ENCODE assay signal across 9 cellular contexts in the genomic region with DNA sequence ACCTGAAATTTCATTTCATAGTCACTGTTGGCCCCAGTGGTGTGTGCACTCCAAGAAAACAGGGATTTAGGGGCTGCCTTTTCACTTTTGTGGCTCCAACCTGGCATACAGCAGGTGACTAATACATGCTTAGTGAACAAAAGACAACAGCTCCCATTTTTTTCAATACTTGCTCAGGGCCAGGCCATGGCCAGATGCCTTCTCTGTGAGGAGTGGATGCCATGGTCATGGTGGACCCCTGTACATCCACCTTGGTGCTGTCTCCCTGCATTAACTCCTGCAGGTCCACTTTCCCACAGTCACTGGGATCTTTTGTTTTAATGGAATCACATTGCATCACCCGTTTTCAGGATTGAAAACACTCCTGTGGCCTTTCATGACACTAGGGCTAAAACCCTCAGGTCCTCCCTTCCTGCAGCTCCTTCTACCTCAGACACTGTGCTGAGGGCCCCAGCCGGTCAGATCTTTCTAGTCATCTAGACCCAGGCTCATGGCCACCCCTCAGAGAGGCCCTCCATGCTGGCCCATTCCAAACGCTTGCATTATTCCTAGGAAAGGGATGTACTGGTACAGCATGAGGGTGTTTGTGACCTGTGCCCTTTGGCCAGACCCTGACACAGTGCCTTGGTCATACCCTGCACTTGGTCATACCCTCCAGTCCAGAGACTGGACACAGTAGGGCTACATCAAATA. TPM values are rescaled to one million over a fixed set of nuclear protein-coding genes. Genes with fewer than 3 reads are reported as not detected.
DNase-seq lines count a peak whose midpoint lies in the region; ATAC-seq and TF ChIP-seq lines count a peak whose summit lies in the region.
"Had no signal": no experiment of that assay in that cellular context is flagged by ENCODE, and none has a peak within 500 bp of the region (broad histone marks: within the 10 kb centered on the region; RNA-seq: fewer than 3 reads in every experiment).

No MANE protein-coding gene starts in this region.

- H3K4me2 ChIP-seq in H9 (ENCODE audit: insufficient read depth, insufficient read length, low read length): peak overlapping the region; percentile 90

- ATAC-seq in GM19395 (IDR thresholded peaks at IDR 0.05; ENCODE audit: unreplicated experiment) (no peak), HG02642 (IDR thresholded peaks at IDR 0.05; ENCODE audit: poor library complexity, unreplicated experiment) (no peak), HG03432 (IDR thresholded peaks at IDR 0.05; ENCODE audit: unreplicated experiment) (no peak)

- no CpG with 5 or more reads among the region's 3 CpGs for WGBS in H9 (ENCODE audit: extremely low coverage, insufficient read length, low lambda C conversion rate)

- no peak overlapping the region for H4K8ac ChIP-seq in H9 (replicated peaks; ENCODE audit: insufficient read length, low read depth, low read length)

- H3T11ph ChIP-seq in H9 (ENCODE audit: low read length): no peak overlapping the region

- H3K4me3 ChIP-seq in WERI-Rb-1 (ENCODE audit: low read depth, low read length): peak overlapping the region; percentile 88
- H3K4me3 ChIP-seq in skeletal muscle tissue (ENCODE audit: low read length in 3 of 3): peak overlapping the region; percentile 90 to 93 (median 92)

- H3K9me3 Mint-ChIP-seq in H9 (no peaks in the 10 kb centered on the region), glutamatergic neuron (ENCODE audit: unreplicated experiment) (peaks cover 7% of the 10 kb centered on the region)

- H2BK15ac ChIP-seq in H9 (ENCODE audit: low read depth, low read length): no peak overlapping the region

- H3K27me3 ChIP-seq in H9 (ENCODE audit: insufficient read depth, low read length) (no peaks in the 10 kb centered on the region), WERI-Rb-1 (ENCODE audit: insufficient read depth, low read depth, severe bottlenecking) (no peaks in the 10 kb centered on the region), skeletal muscle tissue (ENCODE audit: control insufficient read depth in 3 of 3, insufficient read depth in 3 of 3, low read length in 3 of 3) (no peaks in the 10 kb centered on the region)

- H3K14ac ChIP-seq in H9 (ENCODE audit: insufficient read depth, low read length): no peak overlapping the region

- no peak overlapping the region for H2BK20ac ChIP-seq in H9 (ENCODE audit: low read depth, low read length, poor library complexity, severe bottlenecking)

- no peaks in the 10 kb centered on the region for H4K20me1 ChIP-seq in H9 (ENCODE audit: control insufficient read depth, insufficient read depth, insufficient read length)

- no peaks in the 10 kb centered on the region for H3K27me3 Mint-ChIP-seq in H9 (ENCODE audit: low read depth)
- peaks cover 4% of the 10 kb centered on the region for H3K27me3 Mint-ChIP-seq in glutamatergic neuron (ENCODE audit: unreplicated experiment)

- H3K9me3 ChIP-seq in H9 (ENCODE audit: control insufficient read depth, low read depth, low read length) (no peaks in the 10 kb centered on the region), WERI-Rb-1 (ENCODE audit: severe bottlenecking) (no peaks in the 10 kb centered on the region), skeletal muscle tissue (ENCODE audit: control insufficient read depth in 3 of 3, low read length in 3 of 3) (no peaks in the 10 kb centered on the region)

- H3K9ac ChIP-seq in H9 (ENCODE audit: extremely low read depth, insufficient read length, low read length): peak overlapping the region; percentile 86
- peak overlapping the region; percentile 87 to 92 (median 92) for H3K9ac ChIP-seq in skeletal muscle tissue (ENCODE audit: low read depth in 1 of 3, low read length in 3 of 3)

- no peak overlapping the region for H4K91ac ChIP-seq in H9 (ENCODE audit: insufficient read length, low read depth, low read length)

- no peak overlapping the region for H2AFZ ChIP-seq in H9 (ENCODE audit: low read length)

- H3K36me3 Mint-ChIP-seq in H9 (ENCODE audit: insufficient read depth in 1 of 3, low read depth in 3 of 3) (peaks cover 23 to 65% (median 47%) of the 10 kb centered on the region in 3 experiments; a peak in 6 of 7 replicates), glutamatergic neuron (ENCODE audit: unreplicated experiment) (no peaks in the 10 kb centered on the region)

- H3K4me1 ChIP-seq in H9 (ENCODE audit: insufficient read depth, low read length) (peaks cover 6% of the 10 kb centered on the region; the same call in 1 of the 2 replicates), skeletal muscle tissue (ENCODE audit: control insufficient read depth in 3 of 3, insufficient read depth in 3 of 3, low read length in 3 of 3) (peaks cover 21 to 31% (median 23%) of the 10 kb centered on the region in 3 donors)

- TF ChIP-seq CTCF in H9 (conservative IDR thresholded peaks at IDR 0.05) (no peak), WERI-Rb-1 (IDR thresholded peaks at IDR 0.05; ENCODE audit: low read depth, low read length) (no peak), glutamatergic neuron (IDR thresholded peaks at IDR 0.05; ENCODE audit: partially characterized antibody, unreplicated experiment) (no peak)

- peaks cover 5% of the 10 kb centered on the region; the same call in 1 of the 2 replicates for H3K79me2 ChIP-seq in H9 (ENCODE audit: insufficient read depth, low read length)

- H3K79me1 ChIP-seq in H9 (ENCODE audit: insufficient read depth, low read depth, low read length, poor library complexity, severe bottlenecking): no peaks in the 10 kb centered on the region

- H2AK5ac ChIP-seq in H9 (ENCODE audit: insufficient read length, low read length): no peak overlapping the region

- H3K36me3 ChIP-seq in WERI-Rb-1 (peaks cover 6% of the 10 kb centered on the region; the same call in 1 of the 2 replicates), skeletal muscle tissue (ENCODE audit: control insufficient read depth in 3 of 3, insufficient read depth in 3 of 3, low read length in 3 of 3) (peaks cover 7 to 19% (median 16%) of the 10 kb centered on the region in 3 donors)

- H3K27ac Mint-ChIP-seq in H9: peak overlapping the region in 1 of 3 experiments; percentile 96; a peak in 2 of 7 replicates
- H3K27ac Mint-ChIP-seq in glutamatergic neuron (ENCODE audit: unreplicated experiment): peak overlapping the region; percentile 57

- H2BK12ac ChIP-seq in H9 (ENCODE audit: insufficient read length, low read depth, low read length): no peak overlapping the region

- peaks cover 13% of the 10 kb centered on the region for H3K23me2 ChIP-seq in H9 (ENCODE audit: insufficient read length, low read depth, low read length, poor library complexity, severe bottlenecking)

- no peak overlapping the region for H3K18ac ChIP-seq in H9 (ENCODE audit: insufficient read length, low read depth, low read length)

- no peak overlapping the region for H3K4ac ChIP-seq in H9 (ENCODE audit: low read depth, low read length)

- DNase-seq in H9 (no peak), WERI-Rb-1 (no peak), glutamatergic neuron (no peak), mucosa of gallbladder (ENCODE audit: low spot score) (no peak)

- H3K27ac ChIP-seq in H9 (ENCODE audit: insufficient read length, low read depth, low read length) (no peak overlapping the region), WERI-Rb-1 (no peak overlapping the region), skeletal muscle tissue (ENCODE audit: low read depth, low read length) (no peak overlapping the region)

- peak overlapping the region; percentile 95 to 97 for H3K4me3 Mint-ChIP-seq in H9
- H3K4me3 Mint-ChIP-seq in glutamatergic neuron (ENCODE audit: unreplicated experiment): peak overlapping the region; percentile 92

- no peak overlapping the region for H3K56ac ChIP-seq in H9 (ENCODE audit: insufficient read length, low read depth, low read length)

- H2BK5ac ChIP-seq in H9 (ENCODE audit: insufficient read length, low read length): no peak overlapping the region

- no peak overlapping the region for H3K23ac ChIP-seq in H9 (ENCODE audit: insufficient read length, low read depth, low read length)

- no peak overlapping the region for H4K5ac ChIP-seq in H9 (ENCODE audit: insufficient read length, low read depth, low read length)

- peaks cover 34 to 38% of the 10 kb centered on the region in 2 experiments for H3K4me1 Mint-ChIP-seq in H9
- peaks cover 3% of the 10 kb centered on the region for H3K4me1 Mint-ChIP-seq in glutamatergic neuron (ENCODE audit: low read depth, unreplicated experiment)

- H2BK120ac ChIP-seq in H9 (ENCODE audit: low read depth, low read length, poor library complexity, severe bottlenecking): no peak overlapping the region

RNA-seq across cellular contexts. Expression of gene TMEM147, which starts 1.2 kb away (rescaled TPM):
- 125 and 128 TPM in 2 replicates for total RNA-seq in H9 (2021)
- 67.2 TPM for total RNA-seq in glutamatergic neuron (ENCODE audit: unreplicated experiment)
- total RNA-seq in skeletal muscle tissue: 55.3 TPM
- total RNA-seq in mucosa of gallbladder: 87.6 TPM

RNA-seq across cellular contexts. Expression of gene GAPDHS, which starts 11.0 kb away (rescaled TPM):
- total RNA-seq in H9 (2021) (not detected in 2 replicates), glutamatergic neuron (ENCODE audit: unreplicated experiment) (not detected), skeletal muscle tissue (not detected), mucosa of gallbladder (not detected)
- total RNA-seq: subcutaneous adipose tissue had no signal

RNA-seq across cellular contexts. Expression of gene SBSN, which starts 16.1 kb away (rescaled TPM):
- total RNA-seq in H9 (2021) (0.15 and 0.24 TPM in 2 replicates), glutamatergic neuron (ENCODE audit: unreplicated experiment) (0.29 TPM), skeletal muscle tissue (not detected), mucosa of gallbladder (not detected)
- total RNA-seq: subcutaneous adipose tissue had no signal

RNA-seq across cellular contexts. Expression of gene ATP4A, which starts 19.2 kb away (rescaled TPM):
- total RNA-seq in H9 (2021): 0.24 and 0.88 TPM in 2 replicates
- total RNA-seq in glutamatergic neuron (ENCODE audit: unreplicated experiment): 0.32 TPM
- total RNA-seq in skeletal muscle tissue: not detected
- not detected for total RNA-seq in mucosa of gallbladder
- total RNA-seq: subcutaneous adipose tissue had no signal

RNA-seq across cellular contexts. Expression of gene DMKN, which starts 30.8 kb away (rescaled TPM):
- total RNA-seq in H9 (2021) (267 and 278 TPM in 2 replicates), glutamatergic neuron (ENCODE audit: unreplicated experiment) (0.88 TPM), skeletal muscle tissue (not detected), mucosa of gallbladder (1.8 TPM)
